Comparison of ENCODE assay signal across 22 cellular contexts in genomic region chr6:130715058-130715457, GRCh38.
DNase-seq lines count a peak whose midpoint lies in the region; ATAC-seq, FAIRE-seq and TF ChIP-seq lines count a peak whose summit lies in the region.
"Had no signal": no experiment of that assay in that cellular context is flagged by ENCODE, and none has a peak within 500 bp of the region (broad histone marks: within the 10 kb centered on the region; RNA-seq: fewer than 3 reads in every experiment).

No MANE protein-coding gene starts in this region.

- H2AK5ac ChIP-seq in mesendoderm (ENCODE audit: low read length), result no peak overlapping the region

- H3K4me1 Mint-ChIP-seq in GM23338, result peaks cover 41% of the 10 kb centered on the region

- no peak overlapping the region for H2BK15ac ChIP-seq in mesendoderm (replicated peaks; ENCODE audit: low read depth)

- H3K27ac ChIP-seq in GM23338 (ENCODE audit: low read depth) (no peak overlapping the region), mesendoderm (ENCODE audit: low read depth, low read length) (peak overlapping the region; percentile 42), smooth muscle cell (ENCODE audit: low read depth) (no peak overlapping the region)
- H3K27ac ChIP-seq: A549 had no signal

- no peaks in the 10 kb centered on the region for H3K79me1 ChIP-seq in mesendoderm (ENCODE audit: low read length)

- H3K27ac Mint-ChIP-seq in GM23338, result no peak overlapping the region
- H3K27ac Mint-ChIP-seq: CD4-positive, alpha-beta memory T cell had no signal

- no peak overlapping the region for H3K23ac ChIP-seq in mesendoderm (ENCODE audit: low read length)

- no peak for ATAC-seq in GM23338
- no peak for ATAC-seq in HG03159 (IDR thresholded peaks at IDR 0.05; ENCODE audit: unreplicated experiment)
- ATAC-seq: A549 had no signal

- H3K4ac ChIP-seq in mesendoderm (ENCODE audit: low read depth, low read length), result no peak overlapping the region

- H3K9me3 Mint-ChIP-seq in GM23338, result peaks cover 2% of the 10 kb centered on the region; the same call in 1 of the 3 replicates

- no peak overlapping the region for H3K9ac ChIP-seq in mesendoderm (ENCODE audit: low read length)
- no peak overlapping the region for H3K9ac ChIP-seq in smooth muscle cell (ENCODE audit: low read depth)

- H3K79me2 ChIP-seq in GM23338 (replicated peaks; ENCODE audit: insufficient read depth), result no peaks in the 10 kb centered on the region
- H3K79me2 ChIP-seq in mesendoderm (ENCODE audit: control insufficient read depth, insufficient read depth, low read length), result no peaks in the 10 kb centered on the region
- no peaks in the 10 kb centered on the region for H3K79me2 ChIP-seq in smooth muscle cell (ENCODE audit: low read depth)

- DNase-seq in GM23338 (ENCODE audit: low spot score) (no peak), bronchial epithelial cell (ENCODE audit: low read depth) (no peak), mesendoderm (no peak), smooth muscle cell (lab: John Stamatoyannopoulos, UW; ENCODE audit: unreplicated experiment) (no peak), NCI-H146 treated with DMSO at 0.1 percent for 48 hours (lab: John Stamatoyannopoulos, UW; ENCODE audit: unreplicated experiment) (no peak), HPDE6-E6E7 (ENCODE audit: extremely low spot score) (no peak)
- DNase-seq: 8988T; ACHN; C1 segment of cervical spinal cord; Calu3; CD4-positive, alpha-beta memory T cell; COR-L47; DMS53; DMS79 treated with DMSO at 0.1 percent for 48 hours; GF-D8; GOT3; H7; HCEC 1CT had no signal

- no peak for TF ChIP-seq CTCF in GM23338 (conservative IDR thresholded peaks at IDR 0.05; ENCODE audit: low read depth in 2 of 2)
- TF ChIP-seq CTCF in bronchial epithelial cell (IDR thresholded peaks at IDR 0.05; ENCODE audit: insufficient read depth, low read length, severe bottlenecking), result no peak
- no peak for TF ChIP-seq CTCF in smooth muscle cell (IDR thresholded peaks at IDR 0.05; ENCODE audit: borderline replicate concordance, insufficient read depth, poor library complexity, severe bottlenecking)

- H4K20me1 ChIP-seq in GM23338 (replicated peaks; ENCODE audit: insufficient read depth) (no peaks in the 10 kb centered on the region), smooth muscle cell (ENCODE audit: low read depth) (no peaks in the 10 kb centered on the region)

- peaks cover 2% of the 10 kb centered on the region for H3K27me3 Mint-ChIP-seq in GM23338 (ENCODE audit: insufficient read depth, low read depth, poor library complexity)
- H3K27me3 Mint-ChIP-seq: CD4-positive, alpha-beta memory T cell had no signal

- H4K8ac ChIP-seq in mesendoderm (ENCODE audit: low read depth, low read length), result no peak overlapping the region

- peak; percentile 23 for FAIRE-seq in bronchial epithelial cell (lab: Jason Lieb, UNC)
- FAIRE-seq: A549, GM12891, GM18507 had no signal

- H3K36me3 Mint-ChIP-seq in GM23338 (ENCODE audit: low read depth), result no peaks in the 10 kb centered on the region
- H3K36me3 Mint-ChIP-seq: CD4-positive, alpha-beta memory T cell had no signal

- WGBS in mesendoderm (ENCODE audit: extremely low coverage, insufficient coverage, low lambda C conversion rate), result no CpG with 5 or more reads among the region's 5 CpGs
- 75% methylated on average over 5 of the region's 5 CpGs for whole genome bisulfite sequencing in smooth muscle cell (ENCODE audit: low lambda C conversion rate)

- H4K5ac ChIP-seq in mesendoderm (ENCODE audit: low read length), result no peak overlapping the region

- H3F3A ChIP-seq in GM23338 (replicated peaks; ENCODE audit: low read depth) (no peaks in the 10 kb centered on the region), smooth muscle cell (ENCODE audit: low read depth) (no peaks in the 10 kb centered on the region)

- H3K9me3 ChIP-seq in smooth muscle cell (replicated peaks; ENCODE audit: low read depth), result no peaks in the 10 kb centered on the region
- H3K9me3 ChIP-seq: A549 had no signal

- peaks cover 6% of the 10 kb centered on the region; the same call in 1 of the 2 replicates for H3K9me2 ChIP-seq in GM23338 (ENCODE audit: insufficient read depth)

- H2AFZ ChIP-seq in GM23338 (peak overlapping the region; percentile 60), smooth muscle cell (ENCODE audit: low read depth) (peak overlapping the region; percentile 30)

- H2BK5ac ChIP-seq in mesendoderm (ENCODE audit: low read length), result no peak overlapping the region

- no peak overlapping the region for H3K4me2 ChIP-seq in GM23338
- no peak overlapping the region for H3K4me2 ChIP-seq in mesendoderm (ENCODE audit: low read length)
- peak overlapping the region; percentile 0 for H3K4me2 ChIP-seq in smooth muscle cell
- H3K4me2 ChIP-seq: A549 had no signal

- no peaks in the 10 kb centered on the region for H3K27me3 ChIP-seq in GM23338 (ENCODE audit: insufficient read depth)
- no peaks in the 10 kb centered on the region for H3K27me3 ChIP-seq in bronchial epithelial cell (ENCODE audit: control insufficient read depth, insufficient read depth, low read length)
- no peaks in the 10 kb centered on the region for H3K27me3 ChIP-seq in mesendoderm (ENCODE audit: insufficient read depth, low read length, poor library complexity)
- H3K27me3 ChIP-seq in smooth muscle cell (ENCODE audit: low read depth), result no peaks in the 10 kb centered on the region

- no peak overlapping the region for H2BK120ac ChIP-seq in mesendoderm (ENCODE audit: low read depth, low read length)

- H3K4me1 ChIP-seq in GM23338 (ENCODE audit: insufficient read depth) (peaks cover 39% of the 10 kb centered on the region), mesendoderm (ENCODE audit: control insufficient read depth, low read depth, low read length) (peaks cover 5% of the 10 kb centered on the region), smooth muscle cell (ENCODE audit: low read depth) (peaks cover 18% of the 10 kb centered on the region)
- H3K4me1 ChIP-seq: A549 had no signal

- no peak overlapping the region for H3K18ac ChIP-seq in mesendoderm (ENCODE audit: low read length)

- H3K36me3 ChIP-seq in GM23338 (ENCODE audit: insufficient read depth) (no peaks in the 10 kb centered on the region), bronchial epithelial cell (ENCODE audit: control insufficient read depth, insufficient read depth, low read length) (no peaks in the 10 kb centered on the region), mesendoderm (ENCODE audit: control insufficient read depth, insufficient read depth, low read length) (no peaks in the 10 kb centered on the region), smooth muscle cell (ENCODE audit: low read depth) (no peaks in the 10 kb centered on the region)

- no peak overlapping the region for H3K4me3 ChIP-seq in GM23338
- no peak overlapping the region for H3K4me3 ChIP-seq in bronchial epithelial cell (ENCODE audit: low read depth, low read length)
- no peak overlapping the region for H3K4me3 ChIP-seq in mesendoderm (ENCODE audit: low read length)
- no peak overlapping the region for H3K4me3 ChIP-seq in smooth muscle cell
- H3K4me3 ChIP-seq: A549 had no signal

- no peak overlapping the region for H3K56ac ChIP-seq in mesendoderm (ENCODE audit: low read length)

- H3K4me3 Mint-ChIP-seq in GM23338, result no peak overlapping the region
- H3K4me3 Mint-ChIP-seq: CD4-positive, alpha-beta memory T cell had no signal

TF ChIP-seq in GM23338, 12 proteins besides CTCF, POLR2A, EP300 and RAD21 (continues in another document):
- no peak for TF ChIP-seq JUNB (IDR thresholded peaks at IDR 0.05; ENCODE audit: unreplicated experiment)
- no peak for TF ChIP-seq POLR2AphosphoS5 (IDR thresholded peaks at IDR 0.05; ENCODE audit: low read depth)
